Comparison of ENCODE assay signal across 8 cellular contexts in genomic region chr9:129177443-129177790, GRCh38. TPM values are rescaled to one million over a fixed set of nuclear protein-coding genes. Genes with fewer than 3 reads are reported as not detected.
DNase-seq lines count a peak whose midpoint lies in the region; ATAC-seq and TF ChIP-seq lines count a peak whose summit lies in the region.

No MANE protein-coding gene starts in this region.

- peaks cover 8% of the 10 kb centered on the region for H3K27me3 Mint-ChIP-seq in activated T-cell treated with anti-CD3 and anti-CD28 coated beads, Interleukin-2, amount 50 U/mL, for 4 hours (ENCODE audit: low read depth)
- peaks cover 7% of the 10 kb centered on the region for H3K27me3 Mint-ChIP-seq in T-helper 2 cell treated with Interferon-gamma antibody and Interleukin-4, amounts not matched to agents 5 μg/mL and 100 μg/mL, for 36 hours (ENCODE audit: low read depth)

- H3K4me1 ChIP-seq in skeletal muscle satellite cell (ENCODE audit: control insufficient read depth, insufficient read depth, low read length), result peaks cover 27% of the 10 kb centered on the region

- no peak for DNase-seq in activated T-cell treated with anti-CD3 and anti-CD28 coated beads, Interleukin-2, amount 50 U/mL, for 4 hours
- DNase-seq in activated T-cell treated with anti-CD3 and anti-CD28 coated beads for 4 hours, result no peak
- DNase-seq in T-helper 2 cell treated with Interferon-gamma antibody and Interleukin-4, amounts not matched to agents 5 μg/mL and 100 μg/mL, for 36 hours (ENCODE audit: low spot score), result no peak
- DNase-seq in fibroblast of villous mesenchyme (ENCODE audit: low read depth), result no peak
- no peak for DNase-seq in GOT3 (lab: John Stamatoyannopoulos, UW)
- DNase-seq in iPS-NIHi11 (ENCODE audit: low spot score), result no peak

- peak; percentile 7 to 13 for ATAC-seq in activated T-cell treated with anti-CD3 and anti-CD28 coated beads, Interleukin-2, amount 50 U/mL, for 4 hours
- ATAC-seq in HG02884 (IDR thresholded peaks at IDR 0.05; ENCODE audit: unreplicated experiment), result peak; percentile 21

- peaks cover 9% of the 10 kb centered on the region for H3K4me1 Mint-ChIP-seq in activated T-cell treated with anti-CD3 and anti-CD28 coated beads, Interleukin-2, amount 50 U/mL, for 4 hours (ENCODE audit: low read depth)
- peaks cover 10% of the 10 kb centered on the region for H3K4me1 Mint-ChIP-seq in T-helper 2 cell treated with Interferon-gamma antibody and Interleukin-4, amounts not matched to agents 5 μg/mL and 100 μg/mL, for 36 hours (ENCODE audit: low read depth)

- H3K4me3 ChIP-seq in fibroblast of villous mesenchyme (ENCODE audit: low read depth, low read length), result peak overlapping the region; percentile 91
- peak overlapping the region; percentile 100 for H3K4me3 ChIP-seq in skeletal muscle satellite cell (ENCODE audit: low read length)

- H3K36me3 ChIP-seq in skeletal muscle satellite cell (ENCODE audit: insufficient read depth, low read length), result peaks cover 5% of the 10 kb centered on the region

- H3K36me3 Mint-ChIP-seq in activated T-cell treated with anti-CD3 and anti-CD28 coated beads, Interleukin-2, amount 50 U/mL, for 4 hours (ENCODE audit: insufficient read depth), result no peaks in the 10 kb centered on the region
- H3K36me3 Mint-ChIP-seq in T-helper 2 cell treated with Interferon-gamma antibody and Interleukin-4, amounts not matched to agents 5 μg/mL and 100 μg/mL, for 36 hours (ENCODE audit: low read depth), result no peaks in the 10 kb centered on the region

- TF ChIP-seq CTCF in fibroblast of villous mesenchyme (IDR thresholded peaks at IDR 0.05; ENCODE audit: insufficient read depth, low read depth, low read length), result no peak

- no peaks in the 10 kb centered on the region for H3K9me3 Mint-ChIP-seq in activated T-cell treated with anti-CD3 and anti-CD28 coated beads, Interleukin-2, amount 50 U/mL, for 4 hours
- no peaks in the 10 kb centered on the region for H3K9me3 Mint-ChIP-seq in T-helper 2 cell treated with Interferon-gamma antibody and Interleukin-4, amounts not matched to agents 5 μg/mL and 100 μg/mL, for 36 hours

- no peak overlapping the region for H3K4me3 Mint-ChIP-seq in activated T-cell treated with anti-CD3 and anti-CD28 coated beads, Interleukin-2, amount 50 U/mL, for 4 hours
- H3K4me3 Mint-ChIP-seq in T-helper 2 cell treated with Interferon-gamma antibody and Interleukin-4, amounts not matched to agents 5 μg/mL and 100 μg/mL, for 36 hours, result peak overlapping the region; percentile 91

- peak overlapping the region; percentile 91 for H3K9ac ChIP-seq in skeletal muscle satellite cell (ENCODE audit: low read depth, low read length)

- H3K9me3 ChIP-seq in skeletal muscle satellite cell (replicated peaks; ENCODE audit: low read length), result no peaks in the 10 kb centered on the region

- no peak overlapping the region for H3K27ac Mint-ChIP-seq in T-helper 2 cell treated with Interferon-gamma antibody and Interleukin-4, amounts not matched to agents 5 μg/mL and 100 μg/mL, for 36 hours

- no peaks in the 10 kb centered on the region for H3K27me3 ChIP-seq in skeletal muscle satellite cell (ENCODE audit: control insufficient read depth, insufficient read depth, low read length)

- peak overlapping the region; percentile 79 for H3K4me2 ChIP-seq in skeletal muscle satellite cell (ENCODE audit: low read length)

RNA-seq across cellular contexts. Expression of gene IER5L, which starts 0.6 kb away (rescaled TPM):
- total RNA-seq in activated T-cell treated with anti-CD3 and anti-CD28 coated beads, Interleukin-2, amount 50 U/mL, for 4 hours, result 1 to 10 TPM; 1.6 to 1.9 (median 1.8) TPM
- 60.5 and 75.7 TPM in 2 replicates for total RNA-seq in fibroblast of villous mesenchyme
- 32.4 and 39.3 TPM in 2 replicates for total RNA-seq in skeletal muscle satellite cell (2012; rRNA removed)

Comparison
In these comparisons a context has a peak if more than half of its experiments do, and no peak if none do; other contexts are left out.
1. RNA of gene IER5L, which starts 0.6 kb away (total RNA-seq): 60.5 to 75.7 TPM in fibroblast of villous mesenchyme; 1.6 to 1.9 TPM in activated T-cell treated with anti-CD3 and anti-CD28 coated beads, Interleukin-2, amount 50 U/mL, for 4 hours; every median in the first group is over 10 times any median in the second.